Comparison of ENCODE assay signal across 1 cellular context in genomic region chr6:84426002-84426705, GRCh38.
TF ChIP-seq lines count a peak whose summit lies in the region.

No MANE protein-coding gene starts in this region.

TF ChIP-seq in HEK293, 187 proteins besides CTCF, POLR2A, EP300 and RAD21 (continued from another document):
- TF ChIP-seq ZNF692 (tag by site-specific recombination; IDR thresholded peaks at IDR 0.05) (no peak), FEZF1 (tag by site-specific recombination; IDR thresholded peaks at IDR 0.05) (peak; percentile 75), ZFP3 (tag by site-specific recombination; IDR thresholded peaks at IDR 0.05; ENCODE audit: low read depth) (no peak), ZNF580 (tag by site-specific recombination; IDR thresholded peaks at IDR 0.05) (peak; percentile 45; the same call in 1 of the 2 replicates), ZNF274 (IDR thresholded peaks at IDR 0.05; ENCODE audit: low read length) (no peak), ZNF274 (tag by site-specific recombination; IDR thresholded peaks at IDR 0.05; ENCODE audit: borderline replicate concordance) (no peak), ZNF155 (tag by site-specific recombination; IDR thresholded peaks at IDR 0.05) (no peak), ZBTB1 (tag by site-specific recombination; IDR thresholded peaks at IDR 0.05) (no peak), ZBTB7A (tag by site-specific recombination; IDR thresholded peaks at IDR 0.05; ENCODE audit: low read depth) (no peak), ZNF658 (tag by site-specific recombination; IDR thresholded peaks at IDR 0.05) (no peak), KLF10 (tag by site-specific recombination; IDR thresholded peaks at IDR 0.05) (no peak), IKZF3 (tag by site-specific recombination; IDR thresholded peaks at IDR 0.05) (0 out of 2 replicates have a peak, but pooled peaks have one; percentile 6), ZNF626 (tag by site-specific recombination; IDR thresholded peaks at IDR 0.05) (no peak), ZNF785 (tag by site-specific recombination; IDR thresholded peaks at IDR 0.05) (no peak), ZNF660 (tag by site-specific recombination; IDR thresholded peaks at IDR 0.05) (no peak), ZNF2 (tag by site-specific recombination; IDR thresholded peaks at IDR 0.05) (no peak), HOXA7 (CRISPR knock-in tag; IDR thresholded peaks at IDR 0.05; ENCODE audit: borderline replicate concordance) (no peak), ATF2 (tag by site-specific recombination; IDR thresholded peaks at IDR 0.05; ENCODE audit: low read depth) (no peak), BCL11A (tag by site-specific recombination; IDR thresholded peaks at IDR 0.05; ENCODE audit: low read depth) (no peak), ZIC2 (tag by site-specific recombination; IDR thresholded peaks at IDR 0.05) (peak; percentile 24; the same call in 1 of the 2 replicates), ZNF292 (tag by site-specific recombination; IDR thresholded peaks at IDR 0.05; ENCODE audit: borderline replicate concordance, low read depth) (no peak), ZBTB44 (tag by site-specific recombination; IDR thresholded peaks at IDR 0.05) (no peak), ZNF548 (tag by site-specific recombination; IDR thresholded peaks at IDR 0.05) (no peak), ZNF510 (tag by site-specific recombination; IDR thresholded peaks at IDR 0.05; ENCODE audit: insufficient replicate concordance) (no peak), ZNF335 (tag by site-specific recombination; conservative IDR thresholded peaks at IDR 0.05) (peak; percentile 41; the same call in 1 of the 2 replicates)
